ENCODE assay signal across 16 cellular contexts in genomic region chr13:111129465-111130110, GRCh38. TPM values are rescaled to one million over a fixed set of nuclear protein-coding genes. Genes with fewer than 3 reads are reported as not detected.
DNase-seq lines count a peak whose midpoint lies in the region; ATAC-seq, FAIRE-seq and TF ChIP-seq lines count a peak whose summit lies in the region.
"Had no signal": no experiment of that assay in that cellular context is flagged by ENCODE, and none has a peak within 500 bp of the region (broad histone marks: within the 10 kb centered on the region; RNA-seq: fewer than 3 reads in every experiment).

No MANE protein-coding gene starts in this region.

- H3K9ac ChIP-seq in GM12878 (ENCODE audit: control insufficient read depth, insufficient read depth, low read length) = no peak overlapping the region

- 2% methylated on average over 9 of the region's 9 CpGs for WGBS in GM12878 (ENCODE audit: insufficient coverage, insufficient replicate concordance, low lambda C conversion rate, missing lambda C conversion rate)

- H2AFZ ChIP-seq in GM12878 (ENCODE audit: control insufficient read depth, low read depth, low read length) = peak overlapping the region; percentile 70
- H2AFZ ChIP-seq: PC-9 had no signal

- H3K36me3 ChIP-seq in GM12878 (ENCODE audit: control insufficient read depth in 2 of 2, insufficient read depth in 2 of 2, low read length in 1 of 2) = no peaks in the 10 kb centered on the region
- H3K36me3 ChIP-seq: MG63, uterus had no signal

- H3K79me2 ChIP-seq in GM12878 (ENCODE audit: control insufficient read depth, insufficient read depth, low read length) = no peaks in the 10 kb centered on the region

- intact Hi-C loops in GM12878 (cut with micrococcal nuclease; ENCODE audit: unreplicated experiment) (no loop called here), cardiac septum (cut with DNase I) (no loop called here)

- TF ChIP-seq EP300 in GM12878 (IDR thresholded peaks at IDR 0.05; ENCODE audit: borderline replicate concordance in 1 of 2, control insufficient read depth in 1 of 2, low read depth in 2 of 2, low read length in 2 of 2) = peak in 1 of 2 experiments; percentile 67; a peak in 1 of 4 replicates

- H3K4me1 ChIP-seq in GM12878 (ENCODE audit: control insufficient read depth, insufficient read depth, low read length) = peaks cover 7% of the 10 kb centered on the region; the same call in 1 of the 2 replicates
- H3K4me1 ChIP-seq: uterus had no signal

- no peak overlapping the region for H3K4me3 ChIP-seq in GM12878
- H3K4me3 ChIP-seq: MG63, PC-9, uterus had no signal

- TF ChIP-seq RAD21 in GM12878 (IDR thresholded peaks at IDR 0.05; ENCODE audit: insufficient read depth, low read depth, low read length) = no peak

- no peak for TF ChIP-seq POLR2A in GM12878 (IDR thresholded peaks at IDR 0.05; ENCODE audit: low read depth, low read length)

- SMC1A ChIA-PET in GM12878 (lab: Charles Lee; ENCODE audit: uncharacterized antibody, unreplicated experiment) = interaction anchor here (1.0 to 1.7 kb wide), 6 partner anchors 15 to 86 kb away, joined by 3 to 5 read pairs (median 4); no protein-coding TSS in a partner anchor

- DNase-seq in GM12878 (ENCODE audit: low read depth, low spot score) (peak; percentile 62), cardiac septum (ENCODE audit: low spot score) (no peak), DMS79 (lab: John Stamatoyannopoulos, UW) (no peak), NCI-H446 (lab: John Stamatoyannopoulos, UW) (no peak)
- DNase-seq in stimulated activated CD4-positive, alpha-beta T cell treated with anti-CD3 and anti-CD28 coated beads, Interleukin-1b, Interleukin-23, amount 100 ng/mL, for 48 hours = no peak
- DNase-seq: activated CD4-positive, alpha-beta T cell treated with anti-CD3 and anti-CD28 coated beads, Interleukin-2, amount 10 ng/mL, durations not matched to agents 24 days and 14 days; H9; islet precursor cell; MG63; PC-9; posterior cingulate gyrus; uterus had no signal

- ATAC-seq in GM18873 (IDR thresholded peaks at IDR 0.05; ENCODE audit: low FRiP score, unreplicated experiment) (peak; percentile 99), GM21737 (IDR thresholded peaks at IDR 0.05; ENCODE audit: unreplicated experiment) (peak; percentile 99), HG03280 (IDR thresholded peaks at IDR 0.05; ENCODE audit: unreplicated experiment) (peak; percentile 98), GM12878 (peak; percentile 98)

- no peaks in the 10 kb centered on the region for H4K20me1 ChIP-seq in GM12878 (ENCODE audit: control insufficient read depth, insufficient read depth)

- POLR2A ChIA-PET in GM12878 (lab: Charles Lee) = no interaction called here

- in situ Hi-C loops in GM12878 (cut with MboI) = no loop called here

- RAD21 ChIA-PET in GM12878 (lab: Charles Lee; ENCODE audit: unreplicated experiment) = interaction anchor here (1.0 kb wide), 1 partner anchor 55 kb away, joined by 3 read pairs; no protein-coding TSS in a partner anchor

- H3K27me3 ChIP-seq in GM12878 (replicated peaks in 1 of 2; ENCODE audit: control insufficient read depth in 2 of 2, insufficient read depth in 2 of 2, low read length in 1 of 2) = no peaks in the 10 kb centered on the region
- H3K27me3 ChIP-seq: uterus had no signal

- FAIRE-seq in GM12878 (lab: Jason Lieb, UNC) = peak; percentile 97

- H3K4me2 ChIP-seq in GM12878 (ENCODE audit: control insufficient read depth, insufficient read depth) = peak overlapping the region; percentile 36; the same call in 1 of the 2 replicates
- H3K4me2 ChIP-seq: PC-9 had no signal

- CTCF ChIA-PET in GM12878 (lab: Yijun Ruan, JAX) = interaction anchor here (1.2 to 2.4 kb wide), 2 partner anchors 62 to 86 kb away, joined by 3 to 9 read pairs; no protein-coding TSS in a partner anchor

- no TSS peak for BruUV-seq in GM12878 (replicated peaks; lab: Mats Ljungman, UMichigan)

- no peaks in the 10 kb centered on the region; the same call in 2 of the 3 replicates for H3K9me3 ChIP-seq in GM12878 (replicated peaks; ENCODE audit: control insufficient read depth, insufficient read depth, low read length)
- H3K9me3 ChIP-seq: MG63, uterus had no signal

- no peak for TF ChIP-seq CTCF in GM12878 (IDR thresholded peaks at IDR 0.05 in 2 of 3, conservative IDR thresholded peaks at IDR 0.05 in 1 of 3; ENCODE audit: control insufficient read depth in 2 of 3, extremely low read depth in 1 of 3, insufficient read depth in 1 of 3, low read depth in 3 of 3, low read length in 3 of 3)

- H3K27ac ChIP-seq in GM12878 (ENCODE audit: control insufficient read depth, insufficient read depth) = no peak overlapping the region
- H3K27ac ChIP-seq: epithelial cell of prostate, PC-9, uterus had no signal

TF ChIP-seq in GM12878, 131 proteins besides CTCF, POLR2A, EP300 and RAD21 (continues in another document):
- TF ChIP-seq, protein P1, sequence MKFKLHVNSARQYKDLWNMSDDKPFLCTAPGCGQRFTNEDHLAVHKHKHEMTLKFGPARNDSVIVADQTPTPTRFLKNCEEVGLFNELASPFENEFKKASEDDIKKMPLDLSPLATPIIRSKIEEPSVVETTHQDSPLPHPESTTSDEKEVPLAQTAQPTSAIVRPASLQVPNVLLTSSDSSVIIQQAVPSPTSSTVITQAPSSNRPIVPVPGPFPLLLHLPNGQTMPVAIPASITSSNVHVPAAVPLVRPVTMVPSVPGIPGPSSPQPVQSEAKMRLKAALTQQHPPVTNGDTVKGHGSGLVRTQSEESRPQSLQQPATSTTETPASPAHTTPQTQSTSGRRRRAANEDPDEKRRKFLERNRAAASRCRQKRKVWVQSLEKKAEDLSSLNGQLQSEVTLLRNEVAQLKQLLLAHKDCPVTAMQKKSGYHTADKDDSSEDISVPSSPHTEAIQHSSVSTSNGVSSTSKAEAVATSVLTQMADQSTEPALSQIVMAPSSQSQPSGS (IDR thresholded peaks at IDR 0.05; ENCODE audit: low read length) = peak; percentile 72
- TF ChIP-seq FOXM1 (IDR thresholded peaks at IDR 0.05; ENCODE audit: low read depth, low read length) (peak; percentile 51; the same call in 1 of the 2 replicates), ETV6 (conservative IDR thresholded peaks at IDR 0.05 in 1 of 2, IDR thresholded peaks at IDR 0.05 in 1 of 2; ENCODE audit: borderline replicate concordance in 1 of 2, low read depth in 1 of 2) (peak in 1 of 2 experiments; percentile 69; a peak in 2 of 4 replicates), IRF4 (IDR thresholded peaks at IDR 0.05; ENCODE audit: low read depth, low read length) (peak; percentile 94), SPI1 (IDR thresholded peaks at IDR 0.05; ENCODE audit: borderline replicate concordance, insufficient read depth, low read depth, low read length) (peak; percentile 93), CBX5 (IDR thresholded peaks at IDR 0.05; ENCODE audit: low read depth) (peak; percentile 94), CREM (IDR thresholded peaks at IDR 0.05; ENCODE audit: low read depth) (peak; percentile 49; the same call in 1 of the 2 replicates), DPF2 (IDR thresholded peaks at IDR 0.05) (0 out of 2 replicates have a peak, but pooled peaks have one; percentile 22), IKZF2 (IDR thresholded peaks at IDR 0.05) (peak; percentile 15 to 53; a peak in 2 of 4 replicates), BHLHE40 (IDR thresholded peaks at IDR 0.05; ENCODE audit: borderline replicate concordance in 1 of 2, low read depth in 2 of 2, low read length in 1 of 2) (0 out of 4 replicates have a peak, but pooled peaks of 1 of the 2 experiments have one; percentile 13), NBN (IDR thresholded peaks at IDR 0.05) (no peak), JUNB (IDR thresholded peaks at IDR 0.05) (peak; percentile 89), CREB1 (IDR thresholded peaks at IDR 0.05; ENCODE audit: low read depth) (peak; percentile 57), IRF3 (IDR thresholded peaks at IDR 0.05) (no peak), RUNX3 (IDR thresholded peaks at IDR 0.05; ENCODE audit: low read length) (peak; percentile 84)

RNA-seq across cellular contexts. Expression of gene ARHGEF7, which starts 14.5 kb away (rescaled TPM):
- total RNA-seq in GM12878 (2013; cell fraction: nucleolus; rRNA removed) = 377 and 388 TPM in 2 replicates
- total RNA-seq in GM12878 (2014; rRNA removed) = 31.4 and 34.0 TPM in 2 replicates
- 31.8 and 36.0 TPM in 2 replicates for total RNA-seq in GM12878 (2014; rRNA removed; fragmentation: Illumina TruSeq; extraction: Trizol)
- total RNA-seq in GM12878 (2021) = 65.5 and 67.1 TPM in 2 replicates
- polyA plus RNA-seq in GM12878 (2011; ENCODE audit: low read depth) = 31.3 TPM
- 35.8 and 48.2 TPM in 2 replicates for polyA plus RNA-seq in GM12878 (2011; rRNA removed)
- polyA plus RNA-seq in GM12878 (2011; cell fraction: cytosol; rRNA removed) = 29.9 and 38.0 TPM in 2 replicates
- 207 and 232 TPM in 2 replicates for polyA plus RNA-seq in GM12878 (2011; cell fraction: nucleus; rRNA removed)
- polyA plus RNA-seq in GM12878 (2012) = 41.1 and 58.4 TPM in 2 replicates
- polyA plus RNA-seq in GM12878 (2014; fragmentation: Illumina TruSeq; extraction: Trizol) = 36.2 and 45.5 TPM in 2 replicates
- 1 to 10 TPM; 4.7 to 7.2 TPM for polyA plus RNA-seq in GM12878 (2014; fragmentation: Nextera tagmentation; extraction: Ambion mirVana)
- 36.8 and 40.2 TPM in 2 replicates for polyA plus RNA-seq in GM12878 (2014; rRNA removed)
- 10 to 100 TPM; 36.4 to 39.0 TPM for polyA plus RNA-seq in GM12878 (2016; fragmentation: Nextera tagmentation; extraction: Ambion mirVana)
- 78.9 TPM in 2 replicates for polyA minus RNA-seq in GM12878 (2011; rRNA and poly(A)+ RNA removed)
- polyA minus RNA-seq in GM12878 (2011; cell fraction: cytosol; rRNA and poly(A)+ RNA removed) = 19.1 and 20.3 TPM in 2 replicates
- polyA minus RNA-seq in GM12878 (2011; cell fraction: nucleus; rRNA and poly(A)+ RNA removed) = 141 and 199 TPM in 2 replicates
- 41.3 TPM for total RNA-seq in cardiac septum
